14 cellular contexts compared by ENCODE assay signal in genomic region chr12:3967556-3968160, GRCh38.
"Had no signal": no experiment of that assay in that cellular context is flagged by ENCODE, and none has a peak within 500 bp of the region (broad histone marks: within the 10 kb centered on the region; RNA-seq: fewer than 3 reads in every experiment).

No MANE protein-coding gene starts in this region.

- H3K36me3 Mint-ChIP-seq: activated naive CD4-positive, alpha-beta T cell treated with anti-CD3 and anti-CD28 coated beads, Interleukin-2, amount 10 ng/mL, durations not matched to agents 7 days and 5 days; stimulated activated memory B cell treated with anti-CD40 and anti-IgM and Interleukin-4, amounts not matched to agents 10 μg/mL and 1 μg/mL and 100 μg/mL, for 72 hours had no signal

- H3K27ac ChIP-seq: adrenal gland, right atrium auricular region, spleen, tibial artery had no signal

- H3K36me3 ChIP-seq: adrenal gland, right atrium auricular region, spleen, tibial artery had no signal

- DNase-seq: activated CD4-positive, alpha-beta T cell treated with anti-CD3 and anti-CD28 coated beads, Interleukin-2, amount 50 U/mL, for 1 hour; activated naive CD4-positive, alpha-beta T cell treated with anti-CD3 and anti-CD28 coated beads, Interleukin-2, amount 10 ng/mL, durations not matched to agents 7 days and 5 days; effector memory CD8-positive, alpha-beta T cell; left cardiac atrium; spleen; stimulated activated CD4-positive, alpha-beta T cell treated with anti-CD3 and anti-CD28 coated beads, Interleukin-1b, Interleukin-23, amount 100 ng/mL, for 48 hours; tibial artery had no signal

- H3K27ac Mint-ChIP-seq: activated naive CD4-positive, alpha-beta T cell treated with anti-CD3 and anti-CD28 coated beads, Interleukin-2, amount 10 ng/mL, durations not matched to agents 7 days and 5 days; activated T-helper 2 cell treated with anti-CD3 and anti-CD28 coated beads, Interferon-gamma antibody, Interleukin-2, Interleukin-4, amounts not matched to agents 10 μg/mL and 5 μg/mL and 100 μg/mL, durations not matched to agents 14 hours and 24 hours and 36 hours; effector memory CD8-positive, alpha-beta T cell; stimulated activated memory B cell treated with anti-CD40 and anti-IgM and Interleukin-4, amounts not matched to agents 10 μg/mL and 1 μg/mL and 100 μg/mL, for 72 hours had no signal

- H3K9me3 Mint-ChIP-seq: central memory CD8-positive, alpha-beta T cell; stimulated activated memory B cell treated with anti-CD40 and anti-IgM and Interleukin-4, amounts not matched to agents 10 μg/mL and 1 μg/mL and 100 μg/mL, for 72 hours had no signal

- H3K4me3 Mint-ChIP-seq: activated naive CD4-positive, alpha-beta T cell treated with anti-CD3 and anti-CD28 coated beads, Interleukin-2, amount 10 ng/mL, durations not matched to agents 7 days and 5 days; central memory CD8-positive, alpha-beta T cell; effector memory CD8-positive, alpha-beta T cell; neural crest cell; stimulated activated memory B cell treated with anti-CD40 and anti-IgM and Interleukin-4, amounts not matched to agents 10 μg/mL and 1 μg/mL and 100 μg/mL, for 72 hours had no signal

- H3K4me3 ChIP-seq: adrenal gland, lung, right atrium auricular region, spleen, tibial artery had no signal

- H3K27me3 ChIP-seq: adrenal gland, right atrium auricular region had no signal

- H3K9me3 ChIP-seq: adrenal gland, right atrium auricular region, spleen, tibial artery had no signal

- H3K4me1 Mint-ChIP-seq: neural crest cell had no signal

- H3K4me1 ChIP-seq: adrenal gland, right atrium auricular region, tibial artery had no signal
